In genomic region chr3:49471856-49472495, GRCh38 we compare ENCODE assay signal across 8 cellular contexts. TPM values are rescaled to one million over a fixed set of nuclear protein-coding genes. Genes with fewer than 3 reads are reported as not detected.
DNase-seq lines count a peak whose midpoint lies in the region; ATAC-seq, FAIRE-seq and TF ChIP-seq lines count a peak whose summit lies in the region.

No MANE protein-coding gene starts in this region.

- POLR2A ChIA-PET in A549 (lab: Yijun Ruan, JAX) = no interaction called here

- H3K9me2 ChIP-seq in Karpas-422 (replicated peaks; ENCODE audit: insufficient read depth, low read length) = no peaks in the 10 kb centered on the region

- TF ChIP-seq POLR2A in A549 (IDR thresholded peaks at IDR 0.05; ENCODE audit: low read length) (no peak), GM12892 (IDR thresholded peaks at IDR 0.05; ENCODE audit: low read depth, low read length) (no peak)

- no peak for DNase-seq in A549 (ENCODE audit: low read depth in 1 of 2, low spot score in 1 of 2)
- DNase-seq in Karpas-422 = no peak
- no peak for DNase-seq in coronary artery (ENCODE audit: low spot score)
- no peak for DNase-seq in NCI-H345 treated with DMSO at 0.1 percent for 48 hours (lab: John Stamatoyannopoulos, UW; ENCODE audit: unreplicated experiment)
- DNase-seq in inferior parietal cortex (ENCODE audit: extremely low spot score) = no peak
- no peak for DNase-seq in GM12892 (ENCODE audit: insufficient read length)

- H3K36me3 ChIP-seq in Karpas-422 (ENCODE audit: insufficient read depth, low read length) (peaks cover 3% of the 10 kb centered on the region; the same call in 1 of the 2 replicates), muscle layer of colon (ENCODE audit: insufficient read depth, low read length) (no peaks in the 10 kb centered on the region)

- TF ChIP-seq CTCF in A549 (IDR thresholded peaks at IDR 0.05) = no peak
- no peak for TF ChIP-seq CTCF in coronary artery (IDR thresholded peaks at IDR 0.05)

- FAIRE-seq in A549 (lab: Jason Lieb, UNC) (no peak), GM12892 (lab: Jason Lieb, UNC) (no peak)

- no peak for TF ChIP-seq EP300 in A549 (IDR thresholded peaks at IDR 0.05)

- WGBS in A549 (ENCODE audit: missing lambda C conversion rate) = 93% methylated on average over 5 of the region's 6 CpGs

- H3K9ac ChIP-seq in Karpas-422 (ENCODE audit: low read length) (peak overlapping the region; percentile 80), muscle layer of colon (ENCODE audit: low read length) (peak overlapping the region; percentile 76)

- H3K27ac ChIP-seq in A549 (peak overlapping the region; percentile 85 to 97; a peak in 3 of 6 replicates), Karpas-422 (ENCODE audit: low read length) (no peak overlapping the region; the same call in 1 of the 2 replicates), coronary artery (peak overlapping the region in 1 of 2 donors; percentile 96), muscle layer of colon (ENCODE audit: low read depth, low read length) (peak overlapping the region; percentile 95)

- H2AFZ ChIP-seq in Karpas-422 (ENCODE audit: low read length) = no peak overlapping the region

- H3K4me3 ChIP-seq in A549 (peak overlapping the region; percentile 89; the same call in 2 of the 3 replicates), Karpas-422 (ENCODE audit: low read length) (peak overlapping the region; percentile 97), coronary artery (peak overlapping the region; percentile 76), muscle layer of colon (ENCODE audit: low read depth in 1 of 2, low read length in 2 of 2) (peak overlapping the region in 1 of 2 donors; percentile 83)

- no peaks in the 10 kb centered on the region for H4K20me1 ChIP-seq in Karpas-422 (ENCODE audit: insufficient read depth, low read depth, low read length)

- TF ChIP-seq RAD21 in A549 (conservative IDR thresholded peaks at IDR 0.05 in 1 of 2, IDR thresholded peaks at IDR 0.05 in 1 of 2) = no peak

- peaks cover 32% of the 10 kb centered on the region for H3K79me2 ChIP-seq in Karpas-422 (ENCODE audit: low read length)

- H3K9me3 ChIP-seq in A549 = no peaks in the 10 kb centered on the region
- H3K9me3 ChIP-seq in Karpas-422 (ENCODE audit: low read length) = no peaks in the 10 kb centered on the region
- H3K9me3 ChIP-seq in muscle layer of colon (ENCODE audit: low read length) = no peaks in the 10 kb centered on the region

- H3K27me3 ChIP-seq in Karpas-422 (ENCODE audit: low read length) (no peaks in the 10 kb centered on the region), muscle layer of colon (ENCODE audit: control insufficient read depth in 1 of 2, insufficient read depth in 2 of 2, low read length in 2 of 2) (no peaks in the 10 kb centered on the region)

- H3K4me2 ChIP-seq in A549 (peak overlapping the region; percentile 99), Karpas-422 (ENCODE audit: low read depth, low read length, poor library complexity, severe bottlenecking) (peak overlapping the region; percentile 98)

- CTCF ChIA-PET in A549 (lab: Yijun Ruan, JAX) = interaction anchor here (0.8 to 0.9 kb wide), 2 partner anchors 13 to 301 kb away, joined by 3 read pairs; partner anchors contain the start of gene KLHDC8B

- ATAC-seq in A549 (no peak), HG03196 (IDR thresholded peaks at IDR 0.05; ENCODE audit: unreplicated experiment) (no peak)

- H3K4me1 ChIP-seq in A549 (peaks cover 25% of the 10 kb centered on the region), Karpas-422 (ENCODE audit: low read length) (peaks cover 23% of the 10 kb centered on the region), muscle layer of colon (ENCODE audit: insufficient read depth, low read length) (peaks cover 34% of the 10 kb centered on the region)

TF ChIP-seq in A549, 52 proteins besides CTCF, POLR2A, EP300 and RAD21 (continues in another document):
- TF ChIP-seq, protein P1, sequence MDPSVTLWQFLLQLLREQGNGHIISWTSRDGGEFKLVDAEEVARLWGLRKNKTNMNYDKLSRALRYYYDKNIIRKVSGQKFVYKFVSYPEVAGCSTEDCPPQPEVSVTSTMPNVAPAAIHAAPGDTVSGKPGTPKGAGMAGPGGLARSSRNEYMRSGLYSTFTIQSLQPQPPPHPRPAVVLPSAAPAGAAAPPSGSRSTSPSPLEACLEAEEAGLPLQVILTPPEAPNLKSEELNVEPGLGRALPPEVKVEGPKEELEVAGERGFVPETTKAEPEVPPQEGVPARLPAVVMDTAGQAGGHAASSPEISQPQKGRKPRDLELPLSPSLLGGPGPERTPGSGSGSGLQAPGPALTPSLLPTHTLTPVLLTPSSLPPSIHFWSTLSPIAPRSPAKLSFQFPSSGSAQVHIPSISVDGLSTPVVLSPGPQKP (IDR thresholded peaks at IDR 0.05; ENCODE audit: low read depth, low read length) = no peak
- TF ChIP-seq BCL3 (IDR thresholded peaks at IDR 0.05) (no peak), RFX5 (IDR thresholded peaks at IDR 0.05) (no peak), ESRRA (IDR thresholded peaks at IDR 0.05; ENCODE audit: borderline replicate concordance, low read length) (no peak), ZSCAN20 (CRISPR knock-in tag; IDR thresholded peaks at IDR 0.05) (no peak), MYC (IDR thresholded peaks at IDR 0.05; ENCODE audit: borderline replicate concordance, low read length) (no peak), NFE2L2 (conservative IDR thresholded peaks at IDR 0.05; ENCODE audit: low read length) (no peak), FOSB (CRISPR knock-in tag; IDR thresholded peaks at IDR 0.05) (no peak), FOSL2 (IDR thresholded peaks at IDR 0.05) (no peak), FOSL2 (CRISPR knock-in tag; IDR thresholded peaks at IDR 0.05) (no peak), HES2 (IDR thresholded peaks at IDR 0.05) (no peak), BHLHE40 (IDR thresholded peaks at IDR 0.05; ENCODE audit: low read depth, low read length) (no peak)
- TF ChIP-seq, protein P2, sequence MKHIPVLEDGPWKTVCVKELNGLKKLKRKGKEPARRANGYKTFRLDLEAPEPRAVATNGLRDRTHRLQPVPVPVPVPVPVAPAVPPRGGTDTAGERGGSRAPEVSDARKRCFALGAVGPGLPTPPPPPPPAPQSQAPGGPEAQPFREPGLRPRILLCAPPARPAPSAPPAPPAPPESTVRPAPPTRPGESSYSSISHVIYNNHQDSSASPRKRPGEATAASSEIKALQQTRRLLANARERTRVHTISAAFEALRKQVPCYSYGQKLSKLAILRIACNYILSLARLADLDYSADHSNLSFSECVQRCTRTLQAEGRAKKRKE (CRISPR knock-in tag; IDR thresholded peaks at IDR 0.05; ENCODE audit: low read depth) = no peak

RNA-seq across cellular contexts. Expression of gene DAG1, which starts 1.9 kb away (rescaled TPM):
- 46.6 and 70.8 TPM in 2 replicates for polyA plus RNA-seq in A549 (2011; rRNA removed)
- 48.0 and 64.0 TPM in 2 replicates for polyA plus RNA-seq in A549 (2012; cell fraction: cytosol; rRNA removed)
- polyA plus RNA-seq in A549 (2012; cell fraction: nucleus; rRNA removed) = 92.5 and 102 TPM in 2 replicates
- polyA plus RNA-seq in A549 (2017; fragmentation: RNase III; extraction: RNeasy Plus Mini Kit Qiagen cat#74134 plus additional on column Dnase treatment) = 57.1 to 59.6 TPM (median 59.4 TPM) in 3 replicates
- 115 and 153 TPM in 2 replicates for polyA minus RNA-seq in A549 (2011; rRNA and poly(A)+ RNA removed)
- 11.3 and 19.1 TPM in 2 replicates for total RNA-seq in Karpas-422 (2014; rRNA removed; shearing (Covaris generic); ENCODE audit: low replicate concordance)
- 5.8 TPM for polyA plus RNA-seq in GM12892 (2012; ENCODE audit: missing spikeins)

RNA-seq across cellular contexts. Expression of gene NICN1, which starts 42.9 kb away (rescaled TPM):
- polyA plus RNA-seq in A549 (2011; rRNA removed) (9.9 and 12.8 TPM in 2 replicates), A549 (2017; fragmentation: RNase III; extraction: RNeasy Plus Mini Kit Qiagen cat#74134 plus additional on column Dnase treatment) (10.0 to 11.2 TPM (median 10.7 TPM) in 3 replicates)
- 7.0 and 10.7 TPM in 2 replicates for polyA plus RNA-seq in A549 (2012; cell fraction: cytosol; rRNA removed)
- polyA plus RNA-seq in A549 (2012; cell fraction: nucleus; rRNA removed) = 32.1 and 47.5 TPM in 2 replicates
- 27.8 and 30.0 TPM in 2 replicates for polyA minus RNA-seq in A549 (2011; rRNA and poly(A)+ RNA removed)
- 17.8 and 23.9 TPM in 2 replicates for total RNA-seq in Karpas-422 (2014; rRNA removed; shearing (Covaris generic); ENCODE audit: low replicate concordance)
- polyA plus RNA-seq in GM12892 (2012; ENCODE audit: missing spikeins) = 10.0 TPM

RNA-seq across cellular contexts. Expression of gene AMT, which starts 49.7 kb away (rescaled TPM):
- polyA plus RNA-seq in A549 (2011; rRNA removed) = 1.4 and 3.4 TPM in 2 replicates
- polyA plus RNA-seq in A549 (2012; cell fraction: cytosol; rRNA removed) = 0.49 and 0.57 TPM in 2 replicates
- polyA plus RNA-seq in A549 (2012; cell fraction: nucleus; rRNA removed) = 6.7 and 10.3 TPM in 2 replicates
- 0.49 to 0.83 TPM (median 0.70 TPM) in 3 replicates for polyA plus RNA-seq in A549 (2017; fragmentation: RNase III; extraction: RNeasy Plus Mini Kit Qiagen cat#74134 plus additional on column Dnase treatment)
- polyA minus RNA-seq in A549 (2011; rRNA and poly(A)+ RNA removed) = 0.91 TPM in 1 of 2 replicates, not detected in the other
- total RNA-seq in Karpas-422 (2014; rRNA removed; shearing (Covaris generic); ENCODE audit: low replicate concordance) = 2.4 and 5.9 TPM in 2 replicates
- 6.2 TPM for polyA plus RNA-seq in GM12892 (2012; ENCODE audit: missing spikeins)

RNA-seq across cellular contexts. Expression of gene TCTA, which starts 59.8 kb away (rescaled TPM):
- polyA plus RNA-seq in A549 (2011; rRNA removed) = 14.8 and 19.9 TPM in 2 replicates
- 18.3 and 25.8 TPM in 2 replicates for polyA plus RNA-seq in A549 (2012; cell fraction: cytosol; rRNA removed)
- 6.0 and 9.5 TPM in 2 replicates for polyA plus RNA-seq in A549 (2012; cell fraction: nucleus; rRNA removed)
- polyA plus RNA-seq in A549 (2017; fragmentation: RNase III; extraction: RNeasy Plus Mini Kit Qiagen cat#74134 plus additional on column Dnase treatment) = 14.6 to 17.0 TPM (median 15.6 TPM) in 3 replicates
- polyA minus RNA-seq in A549 (2011; rRNA and poly(A)+ RNA removed) = 15.2 and 19.4 TPM in 2 replicates
- total RNA-seq in Karpas-422 (2014; rRNA removed; shearing (Covaris generic); ENCODE audit: low replicate concordance) = 17.2 and 26.9 TPM in 2 replicates
- polyA plus RNA-seq in GM12892 (2012; ENCODE audit: missing spikeins) = 15.2 TPM
